16 cellular contexts compared by ENCODE assay signal in genomic region chr1:167128261-167129227, GRCh38. TPM values are rescaled to one million over a fixed set of nuclear protein-coding genes. Genes with fewer than 3 reads are reported as not detected.
DNase-seq lines count a peak whose midpoint lies in the region; ATAC-seq and TF ChIP-seq lines count a peak whose summit lies in the region.
"Had no signal": no experiment of that assay in that cellular context is flagged by ENCODE, and none has a peak within 500 bp of the region (broad histone marks: within the 10 kb centered on the region; RNA-seq: fewer than 3 reads in every experiment).

No MANE protein-coding gene starts in this region.

- ATAC-seq in HG03139 (IDR thresholded peaks at IDR 0.05; ENCODE audit: unreplicated experiment) = no peak
- ATAC-seq: activated T-cell treated with anti-CD3 and anti-CD28 coated beads, Interleukin-2, amount 50 U/mL, for 4 hours had no signal

- in situ Hi-C loops in KBM-7 (cut with MboI; ENCODE audit: low pct_unique_long_range_greater_than_20kb, low sequenced_read_pairs) = loop anchor here (10.0 kb wide), 1 partner anchor 64 kb away; no protein-coding TSS in a partner anchor

- no peak overlapping the region for H3K27ac Mint-ChIP-seq in neural crest cell (ENCODE audit: unreplicated experiment)
- no peak overlapping the region for H3K27ac Mint-ChIP-seq in glutamatergic neuron (ENCODE audit: unreplicated experiment)

- H3K27me3 Mint-ChIP-seq in neural crest cell (ENCODE audit: low read depth) = peaks cover 19% of the 10 kb centered on the region
- H3K27me3 Mint-ChIP-seq in glutamatergic neuron (ENCODE audit: unreplicated experiment) = peaks cover 8% of the 10 kb centered on the region

- TF ChIP-seq CTCF in neural crest cell (conservative IDR thresholded peaks at IDR 0.05) = peak; percentile 16
- TF ChIP-seq CTCF in glutamatergic neuron (IDR thresholded peaks at IDR 0.05; ENCODE audit: partially characterized antibody, unreplicated experiment) = no peak

- peaks cover 4% of the 10 kb centered on the region for H3K4me1 Mint-ChIP-seq in neural crest cell
- no peaks in the 10 kb centered on the region for H3K4me1 Mint-ChIP-seq in glutamatergic neuron (ENCODE audit: low read depth, unreplicated experiment)

- H3K36me3 Mint-ChIP-seq in neural crest cell (ENCODE audit: low read depth) (no peaks in the 10 kb centered on the region), glutamatergic neuron (ENCODE audit: unreplicated experiment) (peaks cover 21% of the 10 kb centered on the region)

- H3K9me3 Mint-ChIP-seq in neural crest cell (no peaks in the 10 kb centered on the region), glutamatergic neuron (ENCODE audit: unreplicated experiment) (peaks cover 6% of the 10 kb centered on the region)
- H3K9me3 Mint-ChIP-seq: activated T-cell treated with anti-CD3 and anti-CD28 coated beads, Interleukin-2, amount 50 U/mL, for 4 hours had no signal

- H3K4me3 Mint-ChIP-seq in neural crest cell = no peak overlapping the region
- H3K4me3 Mint-ChIP-seq in glutamatergic neuron (ENCODE audit: unreplicated experiment) = no peak overlapping the region
- H3K4me3 Mint-ChIP-seq: activated T-cell treated with anti-CD3 and anti-CD28 coated beads, Interleukin-2, amount 50 U/mL, for 4 hours had no signal

- DNase-seq in DMS153 (lab: John Stamatoyannopoulos, UW) (peak; percentile 9), DMS153 treated with DMSO at 0.1 percent for 48 hours (lab: John Stamatoyannopoulos, UW; ENCODE audit: unreplicated experiment) (no peak), KBM-7 (peak; percentile 69), SW480 (ENCODE audit: low spot score) (peak; percentile 57), neural crest cell (ENCODE audit: low read depth, low spot score) (no peak), occipital lobe (lab: John Stamatoyannopoulos, UW) (no peak), glutamatergic neuron (no peak)
- DNase-seq: 8988T; activated CD4-positive, alpha-beta T cell treated with anti-CD3 and anti-CD28 coated beads for 48 hours; activated T-cell treated with anti-CD3 and anti-CD28 coated beads, Interleukin-2, amount 50 U/mL, for 4 hours; Calu3; cortex of kidney; NCI-H1930; T-helper 1 cell had no signal

RNA-seq across cellular contexts. Expression of gene STYXL2, which starts 34.7 kb away (rescaled TPM):
- 0.07 and 0.11 TPM in 2 replicates for total RNA-seq in neural crest cell
- total RNA-seq in occipital lobe = 0.16 TPM
- total RNA-seq in glutamatergic neuron (ENCODE audit: unreplicated experiment) = 0.27 TPM
- total RNA-seq: activated T-cell treated with anti-CD3 and anti-CD28 coated beads, Interleukin-2, amount 50 U/mL, for 4 hours; Calu3; lower leg skin had no signal

RNA-seq across cellular contexts. Expression of gene GPA33, which starts 38.4 kb away (rescaled TPM):
- not detected in 2 replicates for total RNA-seq in neural crest cell
- not detected for total RNA-seq in occipital lobe
- total RNA-seq in glutamatergic neuron (ENCODE audit: unreplicated experiment) = not detected
- total RNA-seq: Calu3 had no signal

Comparison
In these comparisons a context has a peak if more than half of its experiments do, and no peak if none do; other contexts are left out.
1. DNase-seq: peak in DMS153 (single experiment), KBM-7 (single experiment) and SW480 (single experiment); none in DMS153 treated with DMSO at 0.1 percent for 48 hours (single experiment), neural crest cell (single experiment), occipital lobe (single experiment) and glutamatergic neuron (single experiment).